In the genomic region with DNA sequence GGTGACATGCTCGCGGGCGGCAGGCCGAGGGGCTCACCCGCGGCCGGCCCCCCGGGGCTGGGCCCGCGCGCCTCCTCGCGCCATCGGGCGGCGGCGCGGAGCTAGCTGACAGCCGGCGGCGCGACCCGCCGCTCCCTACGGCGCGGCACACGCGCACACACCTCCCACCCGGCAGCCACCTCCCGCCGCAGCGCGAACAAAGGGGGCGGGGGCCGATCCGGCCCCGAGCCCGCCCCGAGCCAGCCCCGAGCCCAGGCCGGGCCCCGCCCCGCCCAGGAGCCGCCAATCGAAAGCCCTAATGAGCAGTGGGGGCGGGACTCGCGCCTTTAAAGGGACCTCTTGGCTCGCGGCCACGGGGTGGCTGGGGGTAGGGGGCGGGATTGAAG, we compare ENCODE assay signal across 8 cellular contexts. TPM values are rescaled to one million over a fixed set of nuclear protein-coding genes. Genes with fewer than 3 reads are reported as not detected.
DNase-seq lines count a peak whose midpoint lies in the region; ATAC-seq and TF ChIP-seq lines count a peak whose summit lies in the region.

A gene with protein sequence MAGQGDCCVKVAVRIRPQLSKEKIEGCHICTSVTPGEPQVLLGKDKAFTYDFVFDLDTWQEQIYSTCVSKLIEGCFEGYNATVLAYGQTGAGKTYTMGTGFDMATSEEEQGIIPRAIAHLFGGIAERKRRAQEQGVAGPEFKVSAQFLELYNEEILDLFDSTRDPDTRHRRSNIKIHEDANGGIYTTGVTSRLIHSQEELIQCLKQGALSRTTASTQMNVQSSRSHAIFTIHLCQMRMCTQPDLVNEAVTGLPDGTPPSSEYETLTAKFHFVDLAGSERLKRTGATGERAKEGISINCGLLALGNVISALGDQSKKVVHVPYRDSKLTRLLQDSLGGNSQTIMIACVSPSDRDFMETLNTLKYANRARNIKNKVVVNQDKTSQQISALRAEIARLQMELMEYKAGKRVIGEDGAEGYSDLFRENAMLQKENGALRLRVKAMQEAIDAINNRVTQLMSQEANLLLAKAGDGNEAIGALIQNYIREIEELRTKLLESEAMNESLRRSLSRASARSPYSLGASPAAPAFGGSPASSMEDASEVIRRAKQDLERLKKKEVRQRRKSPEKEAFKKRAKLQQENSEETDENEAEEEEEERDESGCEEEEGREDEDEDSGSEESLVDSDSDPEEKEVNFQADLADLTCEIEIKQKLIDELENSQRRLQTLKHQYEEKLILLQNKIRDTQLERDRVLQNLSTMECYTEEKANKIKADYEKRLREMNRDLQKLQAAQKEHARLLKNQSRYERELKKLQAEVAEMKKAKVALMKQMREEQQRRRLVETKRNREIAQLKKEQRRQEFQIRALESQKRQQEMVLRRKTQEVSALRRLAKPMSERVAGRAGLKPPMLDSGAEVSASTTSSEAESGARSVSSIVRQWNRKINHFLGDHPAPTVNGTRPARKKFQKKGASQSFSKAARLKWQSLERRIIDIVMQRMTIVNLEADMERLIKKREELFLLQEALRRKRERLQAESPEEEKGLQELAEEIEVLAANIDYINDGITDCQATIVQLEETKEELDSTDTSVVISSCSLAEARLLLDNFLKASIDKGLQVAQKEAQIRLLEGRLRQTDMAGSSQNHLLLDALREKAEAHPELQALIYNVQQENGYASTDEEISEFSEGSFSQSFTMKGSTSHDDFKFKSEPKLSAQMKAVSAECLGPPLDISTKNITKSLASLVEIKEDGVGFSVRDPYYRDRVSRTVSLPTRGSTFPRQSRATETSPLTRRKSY (N-terminal part only) (minus strand): TSS at position 198 of the 386 bp plus-strand sequence. CDS start 331 bp downstream, outside the sequence.

- peaks cover 12% of the 10 kb centered on the region for H3K79me2 ChIP-seq in neural progenitor cell (ENCODE audit: low read depth)

- peaks cover 27% of the 10 kb centered on the region for H4K20me1 ChIP-seq in neural progenitor cell (ENCODE audit: low read depth)

- H3K27ac ChIP-seq in HUES6 (ENCODE audit: low read depth, low read length) (no peak within 1 kb of the TSS), Panc1 (ENCODE audit: low read length) (no peak within 1 kb of the TSS), neural progenitor cell (no peak within 1 kb of the TSS), substantia nigra (ENCODE audit: low read depth, low read length, poor library complexity, severe bottlenecking) (peak within 1 kb of the TSS; percentile 61)

- peaks cover 60% of the 10 kb centered on the region for H3K4me1 ChIP-seq in HUES6 (ENCODE audit: control insufficient read depth, insufficient read depth, low read length)
- H3K4me1 ChIP-seq in Panc1 (ENCODE audit: control insufficient read depth, insufficient read depth, low read length) = no peaks in the 10 kb centered on the region
- peaks cover 44% of the 10 kb centered on the region for H3K4me1 ChIP-seq in neural progenitor cell

- H3K4me3 Mint-ChIP-seq in Calu3 (ENCODE audit: low read depth, unreplicated experiment) (peak within 1 kb of the TSS; percentile 71), neural progenitor cell (peak within 1 kb of the TSS; percentile 90)

- H2AFZ ChIP-seq in neural progenitor cell (replicated peaks) = peak within 1 kb of the TSS; percentile 70

- peaks cover 21% of the 10 kb centered on the region for H3K36me3 Mint-ChIP-seq in Calu3 (ENCODE audit: insufficient read depth, unreplicated experiment)
- no peaks in the 10 kb centered on the region for H3K36me3 Mint-ChIP-seq in neural progenitor cell

- H3K36me3 ChIP-seq in HUES6 (ENCODE audit: control insufficient read depth, insufficient read depth, low read length) = no peaks in the 10 kb centered on the region
- no peaks in the 10 kb centered on the region for H3K36me3 ChIP-seq in Panc1 (ENCODE audit: control insufficient read depth, insufficient read depth, low read length)
- H3K36me3 ChIP-seq in neural progenitor cell = no peaks in the 10 kb centered on the region

- peak within 1 kb of the TSS; percentile 87 for H3K4me2 ChIP-seq in neural progenitor cell

- no peak within 1 kb of the TSS for H3K27ac Mint-ChIP-seq in Calu3 (ENCODE audit: unreplicated experiment)
- peak within 1 kb of the TSS; percentile 60 for H3K27ac Mint-ChIP-seq in neural progenitor cell

- H3K9ac ChIP-seq in HUES6 (ENCODE audit: low read length) = peak within 1 kb of the TSS; percentile 23
- no peak within 1 kb of the TSS for H3K9ac ChIP-seq in neural progenitor cell

- H3K27me3 Mint-ChIP-seq in Calu3 (ENCODE audit: unreplicated experiment) (peaks cover 8% of the 10 kb centered on the region), neural progenitor cell (ENCODE audit: insufficient read depth, low read depth) (peaks cover 11% of the 10 kb centered on the region)

- H3K4me1 Mint-ChIP-seq in Calu3 (ENCODE audit: low read depth, unreplicated experiment) = peaks cover 42% of the 10 kb centered on the region
- H3K4me1 Mint-ChIP-seq in neural progenitor cell = peaks cover 63% of the 10 kb centered on the region

- BruUV-seq in Calu3 (replicated peaks; lab: Mats Ljungman, UMichigan) (no TSS peak), Panc1 (replicated peaks; lab: Mats Ljungman, UMichigan) (no TSS peak)

- CTCF ChIA-PET in Calu3 (lab: Charles Lee) = interaction anchor here (1.2 kb wide), 1 partner anchor 52 kb away, joined by 5 read pairs; no protein-coding TSS in a partner anchor
- CTCF ChIA-PET in Panc1 (lab: Charles Lee) = no interaction called here

- peaks cover 34% of the 10 kb centered on the region for H3F3A ChIP-seq in neural progenitor cell (ENCODE audit: low read depth)

- H3K4me3 ChIP-seq in HUES6 (ENCODE audit: low read depth, low read length) (peak within 1 kb of the TSS; percentile 59), Panc1 (ENCODE audit: low read depth in 2 of 2, low read length in 2 of 2) (peak within 1 kb of the TSS in 1 of 2 experiments; percentile 34; a peak in 2 of 4 replicates), fibroblast of the aortic adventitia (ENCODE audit: low read depth, low read length) (peak within 1 kb of the TSS; percentile 46), neural progenitor cell (peak within 1 kb of the TSS; percentile 74)

- POLR2A ChIA-PET in Panc1 (lab: Charles Lee) = no interaction called here

- intact Hi-C loops in Calu3 (cut with micrococcal nuclease; ENCODE audit: unreplicated experiment) (no loop called here), Panc1 (cut with micrococcal nuclease; ENCODE audit: unreplicated experiment) (no loop called here)

- in situ Hi-C loops in Panc1 (cut with HindIII; ENCODE audit: low pct_unique_long_range_greater_than_20kb, low sequenced_read_pairs) = no loop called here

- H3K27me3 ChIP-seq in HUES6 (ENCODE audit: control insufficient read depth, insufficient read depth, low read length) = peaks cover 13% of the 10 kb centered on the region
- H3K27me3 ChIP-seq in Panc1 (ENCODE audit: control insufficient read depth, insufficient read depth, low read length) = peaks cover 7% of the 10 kb centered on the region; the same call in 1 of the 2 replicates
- peaks cover 9% of the 10 kb centered on the region for H3K27me3 ChIP-seq in neural progenitor cell

- H3K9me3 ChIP-seq in HUES6 (ENCODE audit: control insufficient read depth, insufficient read depth, low read depth, low read length) (no peaks in the 10 kb centered on the region), Panc1 (ENCODE audit: control insufficient read depth, insufficient read depth, low read depth, low read length) (no peaks in the 10 kb centered on the region), neural progenitor cell (ENCODE audit: low read depth) (no peaks in the 10 kb centered on the region)

- TF ChIP-seq CTCF in Calu3 (IDR thresholded peaks at IDR 0.05; ENCODE audit: unreplicated experiment) = no peak
- TF ChIP-seq CTCF in Panc1 (IDR thresholded peaks at IDR 0.05) = no peak
- TF ChIP-seq CTCF in fibroblast of the aortic adventitia (IDR thresholded peaks at IDR 0.05; ENCODE audit: insufficient read depth, low read length) = no peak
- TF ChIP-seq CTCF in neural progenitor cell (IDR thresholded peaks at IDR 0.05) = no peak

- peak; percentile 51 for ATAC-seq in GM21367 (IDR thresholded peaks at IDR 0.05; ENCODE audit: unreplicated experiment)
- ATAC-seq in Panc1 = peak; percentile 90

- no peaks in the 10 kb centered on the region for H3K9me3 Mint-ChIP-seq in Calu3 (ENCODE audit: low read depth, unreplicated experiment)
- H3K9me3 Mint-ChIP-seq in neural progenitor cell = no peaks in the 10 kb centered on the region

- peak; percentile 94 for DNase-seq in Calu3
- no peak for DNase-seq in Panc1 (ENCODE audit: low read depth, low spot score)
- peak; percentile 90 for DNase-seq in activated T-helper 1 cell treated with Interleukin-2 at 50 U/mL for 16 hours (ENCODE audit: low read depth)
- DNase-seq in fibroblast of the aortic adventitia (ENCODE audit: low read depth) = peak; percentile 6
- DNase-seq in neural progenitor cell (ENCODE audit: low spot score) = peak; percentile 96
- peak in 44 of 49 donors; percentile 21 to 92 (median 70) for DNase-seq in substantia nigra (lab: John Stamatoyannopoulos, UW)

RNA-seq across cellular contexts. Expression of the gene that starts here (rescaled TPM):
- 5.9 and 6.7 TPM in 2 replicates for total RNA-seq in Calu3 (2022)
- 0.46 TPM for total RNA-seq in Panc1 (2021; ENCODE audit: unreplicated experiment)
- 0.33 TPM for polyA plus RNA-seq in Panc1 (2012; ENCODE audit: insufficient read length)
- under 0.01 TPM in 1 of 2 replicates, not detected in the other for total RNA-seq in fibroblast of the aortic adventitia (ENCODE audit: low replicate concordance)
- 6.4 and 15.6 TPM in 2 replicates for total RNA-seq in neural progenitor cell (ENCODE audit: low replicate concordance)

Comparison
In these comparisons a context has a peak if more than half of its experiments do, and no peak if none do; other contexts are left out.
1. Peak in ATAC-seq in Panc1; RNA of the gene not detected or under 1 TPM.
2. Peak in DNase-seq and H3K4me3 ChIP-seq in fibroblast of the aortic adventitia; RNA of the gene not detected or under 1 TPM.